Comparison of ENCODE assay signal across 20 cellular contexts in genomic region chr15:69480932-69481331, GRCh38.
"Had no signal": no experiment of that assay in that cellular context is flagged by ENCODE, and none has a peak within 500 bp of the region (broad histone marks: within the 10 kb centered on the region; RNA-seq: fewer than 3 reads in every experiment).

No MANE protein-coding gene starts in this region.

- ATAC-seq: left ventricle myocardium superior; mucosa of descending colon; naive thymus-derived CD4-positive, alpha-beta T cell; stimulated activated naive B cell treated with anti-CD40 and anti-IgM and Interleukin-4, amounts not matched to agents 10 μg/mL and 1 μg/mL and 100 μg/mL, for 72 hours had no signal

- DNase-seq: activated CD4-positive, alpha-beta memory T cell treated with anti-CD3 and anti-CD28 coated beads, Interleukin-2, amount 10 ng/mL, durations not matched to agents 7 days and 5 days; activated CD4-positive, alpha-beta T cell treated with anti-CD3 and anti-CD28 coated beads for 4 hours; activated naive CD4-positive, alpha-beta T cell treated with Interleukin-2 at 50 U/mL for 16 hours; foreskin fibroblast; hippocampal formation; left ventricle myocardium superior; mucosa of descending colon; naive thymus-derived CD4-positive, alpha-beta T cell; stimulated activated CD4-positive, alpha-beta T cell treated with anti-CD3 and anti-CD28 coated beads, Interleukin-15, amount 100 ng/mL, for 24 hours; stimulated activated CD4-positive, alpha-beta T cell treated with anti-CD3 and anti-CD28 coated beads, Interleukin-4, amount 100 ng/mL, for 1 hour; stimulated activated naive B cell treated with anti-CD40 and anti-IgM and Interleukin-4, amounts not matched to agents 10 μg/mL and 1 μg/mL and 100 μg/mL, for 72 hours; substantia nigra; T-helper 1 cell; transverse colon had no signal

- H3K4me3 ChIP-seq: cardiac muscle cell, mucosa of descending colon, skin epidermis, transverse colon had no signal

- H3K4me1 Mint-ChIP-seq: activated CD4-positive, alpha-beta memory T cell treated with anti-CD3 and anti-CD28 coated beads, Interleukin-2, amount 10 ng/mL, durations not matched to agents 7 days and 5 days; memory B cell had no signal

- FAIRE-seq: astrocyte, colon had no signal

- H3K27me3 ChIP-seq: transverse colon had no signal

- H3K36me3 ChIP-seq: cardiac muscle cell, neutrophil, transverse colon had no signal

- H3K27ac Mint-ChIP-seq: activated CD4-positive, alpha-beta memory T cell treated with anti-CD3 and anti-CD28 coated beads, Interleukin-2, amount 10 ng/mL, durations not matched to agents 7 days and 5 days; memory B cell; naive thymus-derived CD4-positive, alpha-beta T cell; stimulated activated naive B cell treated with anti-CD40 and anti-IgM and Interleukin-4, amounts not matched to agents 10 μg/mL and 1 μg/mL and 100 μg/mL, for 72 hours had no signal

- H3K4me3 Mint-ChIP-seq: activated CD4-positive, alpha-beta memory T cell treated with anti-CD3 and anti-CD28 coated beads, Interleukin-2, amount 10 ng/mL, durations not matched to agents 7 days and 5 days; memory B cell; naive thymus-derived CD4-positive, alpha-beta T cell; stimulated activated naive B cell treated with anti-CD40 and anti-IgM and Interleukin-4, amounts not matched to agents 10 μg/mL and 1 μg/mL and 100 μg/mL, for 72 hours had no signal
